10 cellular contexts compared by ENCODE assay signal in genomic region chr4:167290684-167291083, GRCh38. TPM values are rescaled to one million over a fixed set of nuclear protein-coding genes. Genes with fewer than 3 reads are reported as not detected.
DNase-seq lines count a peak whose midpoint lies in the region; ATAC-seq, FAIRE-seq and TF ChIP-seq lines count a peak whose summit lies in the region.
"Had no signal": no experiment of that assay in that cellular context is flagged by ENCODE, and none has a peak within 500 bp of the region (broad histone marks: within the 10 kb centered on the region; RNA-seq: fewer than 3 reads in every experiment).

No MANE protein-coding gene starts in this region.

- H3K27ac Mint-ChIP-seq in astrocyte (ENCODE audit: unreplicated experiment) = no peak overlapping the region

- no peak overlapping the region for H3K9ac ChIP-seq in astrocyte (ENCODE audit: low read length)

- TF ChIP-seq CTCF in astrocyte (IDR thresholded peaks at IDR 0.05; ENCODE audit: insufficient read depth, low read depth, low read length) (peak; percentile 27), right lobe of liver (IDR thresholded peaks at IDR 0.05) (peak; percentile 35 to 52 (median 47)), ascending aorta (IDR thresholded peaks at IDR 0.05) (no peak)

- H3K4me1 ChIP-seq in astrocyte (ENCODE audit: insufficient read depth, low read length) (no peaks in the 10 kb centered on the region), right lobe of liver (no peaks in the 10 kb centered on the region), ascending aorta (no peaks in the 10 kb centered on the region)

- H3K9me3 ChIP-seq in astrocyte (ENCODE audit: insufficient read depth, low read depth, low read length) = no peaks in the 10 kb centered on the region
- no peaks in the 10 kb centered on the region for H3K9me3 ChIP-seq in right lobe of liver
- H3K9me3 ChIP-seq in ascending aorta = no peaks in the 10 kb centered on the region
- H3K9me3 ChIP-seq: neutrophil had no signal

- FAIRE-seq in astrocyte (lab: Jason Lieb, UNC) = no peak
- FAIRE-seq: GM12891 had no signal

- H3K36me3 Mint-ChIP-seq in astrocyte (ENCODE audit: low read depth, unreplicated experiment) = no peaks in the 10 kb centered on the region

- H4K20me1 ChIP-seq in astrocyte (ENCODE audit: insufficient read depth, low read length) = no peaks in the 10 kb centered on the region

- H3K36me3 ChIP-seq in astrocyte (ENCODE audit: insufficient read depth, low read length) (no peaks in the 10 kb centered on the region), right lobe of liver (no peaks in the 10 kb centered on the region), ascending aorta (no peaks in the 10 kb centered on the region)
- H3K36me3 ChIP-seq: neutrophil had no signal

- no peaks in the 10 kb centered on the region for H3K27me3 Mint-ChIP-seq in astrocyte (ENCODE audit: low read depth, unreplicated experiment)

- DNase-seq in ELR (ENCODE audit: low read depth) = peak; percentile 56
- peak; percentile 37 for DNase-seq in MV-4-11 (lab: John Stamatoyannopoulos, UW)
- DNase-seq in astrocyte (ENCODE audit: low read depth) = peak; percentile 10
- DNase-seq in right lobe of liver = no peak
- no peak for DNase-seq in germinal center (ENCODE audit: low spot score)
- DNase-seq in ascending aorta (ENCODE audit: low spot score in 2 of 2) = no peak

- no peak overlapping the region for H3K27ac ChIP-seq in astrocyte (ENCODE audit: low read depth, low read length)
- no peak overlapping the region for H3K27ac ChIP-seq in right lobe of liver
- H3K27ac ChIP-seq in ascending aorta = no peak overlapping the region
- H3K27ac ChIP-seq: neutrophil had no signal

- ATAC-seq in right lobe of liver (peak in 3 of 4 donors; percentile 44 to 63 (median 47)), GM18907 (IDR thresholded peaks at IDR 0.05; ENCODE audit: unreplicated experiment) (no peak), HG02571 (IDR thresholded peaks at IDR 0.05; ENCODE audit: unreplicated experiment) (no peak)

- H3K9me3 Mint-ChIP-seq in astrocyte (ENCODE audit: unreplicated experiment) = peaks cover 5% of the 10 kb centered on the region

- no peak for TF ChIP-seq POLR2A in right lobe of liver (IDR thresholded peaks at IDR 0.05)

- no peak overlapping the region for H3K4me3 ChIP-seq in astrocyte (ENCODE audit: insufficient read depth, low read depth, low read length)
- no peak overlapping the region for H3K4me3 ChIP-seq in right lobe of liver
- H3K4me3 ChIP-seq in ascending aorta = no peak overlapping the region

- intact Hi-C loops in right lobe of liver (cut with DNase I) (loop anchor here in 1 of 2 donors (10.0 kb wide), 1 partner anchor 276 kb away; no protein-coding TSS in a partner anchor), ascending aorta (cut with DNase I) (no loop called here)

- no peak overlapping the region for H3K4me3 Mint-ChIP-seq in astrocyte (ENCODE audit: unreplicated experiment)

- H3K4me1 Mint-ChIP-seq in astrocyte (ENCODE audit: low read depth, unreplicated experiment) = no peaks in the 10 kb centered on the region

- H2AFZ ChIP-seq in astrocyte (ENCODE audit: low read depth, low read length) = no peak overlapping the region

- no peak overlapping the region for H3K4me2 ChIP-seq in astrocyte (ENCODE audit: low read length)

- no peaks in the 10 kb centered on the region for H3K27me3 ChIP-seq in astrocyte (ENCODE audit: insufficient read depth, low read length)
- H3K27me3 ChIP-seq in right lobe of liver = no peaks in the 10 kb centered on the region
- no peaks in the 10 kb centered on the region for H3K27me3 ChIP-seq in ascending aorta
- H3K27me3 ChIP-seq: neutrophil had no signal

- no peaks in the 10 kb centered on the region for H3K79me2 ChIP-seq in astrocyte (ENCODE audit: insufficient read depth, low read length)

RNA-seq across cellular contexts. Expression of gene SPOCK3, which starts 56.4 kb away (rescaled TPM):
- total RNA-seq in astrocyte (0.36 and 0.59 TPM in 2 replicates), right lobe of liver (under 1 TPM in 3 of 6 experiments, not detected in 3; 0.27 to 0.95 (median 0.56) TPM), ascending aorta (not detected)

Comparison
In these comparisons a context has a peak if more than half of its experiments do, and no peak if none do; other contexts are left out.
1. DNase-seq: peak in ELR (single experiment), MV-4-11 (single experiment) and astrocyte (single experiment); none in right lobe of liver (0 of 3), germinal center (single experiment) and ascending aorta (0 of 2).
2. CTCF ChIP-seq: peak in astrocyte (single experiment) and right lobe of liver (4 of 4); none in ascending aorta (0 of 3).
3. ATAC-seq: peak in right lobe of liver (3 of 4); none in GM18907 (single experiment) and HG02571 (single experiment).